In the genomic region with DNA sequence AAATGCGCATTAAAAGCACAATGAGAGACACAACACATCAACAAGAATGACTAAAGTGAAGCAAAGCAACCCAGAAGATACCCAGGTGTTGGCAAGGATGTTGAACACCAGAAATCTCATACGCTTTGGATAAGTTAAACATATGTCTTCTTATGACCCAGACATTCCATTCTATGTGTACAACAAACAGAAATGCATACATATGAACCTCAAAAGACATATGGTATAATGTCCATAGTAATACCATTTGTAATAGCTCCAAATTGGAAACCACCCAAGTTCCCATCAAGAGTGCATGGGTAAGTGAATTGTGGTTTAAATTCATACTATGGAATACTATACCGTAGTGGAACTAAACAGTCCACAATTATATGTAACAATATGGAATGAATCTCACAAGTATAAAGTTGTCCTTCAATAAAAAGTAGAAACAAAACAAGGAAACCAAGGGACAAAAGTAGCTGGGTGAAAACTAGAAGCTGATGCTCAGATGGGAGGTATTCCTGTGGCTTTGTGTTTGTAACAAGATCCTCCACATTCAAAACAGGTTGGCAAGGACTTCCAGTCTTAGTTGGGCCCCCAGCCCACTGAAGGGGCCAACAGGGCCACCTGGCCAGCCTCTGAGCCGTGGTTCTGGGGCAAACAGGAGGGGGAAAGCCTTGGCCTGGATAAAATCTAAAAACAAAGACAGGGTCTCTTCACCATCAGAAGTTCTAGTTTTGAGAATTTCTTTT, we compare ENCODE assay signal across 31 cellular contexts.
DNase-seq lines count a peak whose midpoint lies in the region; ATAC-seq and TF ChIP-seq lines count a peak whose summit lies in the region.
"Had no signal": no experiment of that assay in that cellular context is flagged by ENCODE, and none has a peak within 500 bp of the region (broad histone marks: within the 10 kb centered on the region; RNA-seq: fewer than 3 reads in every experiment).

No MANE protein-coding gene starts in this region.

- no peak overlapping the region for H3K4me3 Mint-ChIP-seq in endodermal cell
- no peak overlapping the region for H3K4me3 Mint-ChIP-seq in nephron
- H3K4me3 Mint-ChIP-seq: activated T-cell treated with anti-CD3 and anti-CD28 coated beads, Interleukin-2, amount 50 U/mL, for 72 hours; effector memory CD8-positive, alpha-beta T cell; neural crest cell; WTC11 had no signal

- H3K4me3 ChIP-seq in HFF-Myc (replicated peaks; ENCODE audit: low read depth, low read length) = no peak overlapping the region
- H3K4me3 ChIP-seq in endodermal cell (ENCODE audit: low read length) = no peak overlapping the region
- H3K4me3 ChIP-seq: GM23248, lung, ovary, suprapubic skin, upper lobe of left lung had no signal

- peaks cover 22% of the 10 kb centered on the region for H3K9me3 Mint-ChIP-seq in endodermal cell
- H3K9me3 Mint-ChIP-seq in nephron = peaks cover 24% of the 10 kb centered on the region

- TF ChIP-seq CTCF in HFF-Myc (IDR thresholded peaks at IDR 0.05; ENCODE audit: low read depth, low read length, missing control alignments) (no peak), endodermal cell (conservative IDR thresholded peaks at IDR 0.05) (no peak), nephron (IDR thresholded peaks at IDR 0.05; ENCODE audit: unreplicated experiment in 3 of 3) (no peak)

- H3K27me3 Mint-ChIP-seq in endodermal cell (ENCODE audit: insufficient read depth) = no peaks in the 10 kb centered on the region
- no peaks in the 10 kb centered on the region for H3K27me3 Mint-ChIP-seq in nephron (ENCODE audit: low read depth)

- no peak for ATAC-seq in HG03442 (IDR thresholded peaks at IDR 0.05; ENCODE audit: unreplicated experiment)
- ATAC-seq: activated T-cell treated with anti-CD3 and anti-CD28 coated beads, Interleukin-2, amount 50 U/mL, for 72 hours; effector memory CD8-positive, alpha-beta T cell; WTC11 had no signal

- DNase-seq in NCI-H2171 treated with DMSO at 0.1 percent for 48 hours (lab: John Stamatoyannopoulos, UW) (peak; percentile 5), NCI-H2171 (lab: John Stamatoyannopoulos, UW) (no peak), HFF-Myc (ENCODE audit: extremely low read depth, low read depth) (peak; percentile 77), endodermal cell (peak; percentile 33), middle frontal gyrus (ENCODE audit: extremely low spot score, low spot score) (no peak), kidney tubule cell (ENCODE audit: low spot score) (no peak)
- DNase-seq: activated CD4-positive, alpha-beta T cell treated with anti-CD3 and anti-CD28 coated beads, Interleukin-2, amount 50 U/mL, for 1 hour; activated T-cell treated with anti-CD3 and anti-CD28 coated beads, Interleukin-2, amount 50 U/mL, for 72 hours; Calu3; cortex of kidney; effector memory CD8-positive, alpha-beta T cell; erythroblast; foreskin melanocyte; GM23248; KG1; kidney glomerular epithelial cell; MM.1S; NCI-H1930; NCI-H345; NCI-H774; ovary; RPMI8226; stimulated activated CD4-positive, alpha-beta T cell treated with anti-CD3 and anti-CD28 coated beads, Interleukin-1b, Interleukin-23, amount 100 ng/mL, for 48 hours; stimulated activated naive CD4-positive, alpha-beta T cell treated with Interleukin-2 at 50 U/mL for 16 hours; upper lobe of left lung had no signal

- H3K27ac Mint-ChIP-seq in endodermal cell (no peak overlapping the region), nephron (peak overlapping the region in 2 of 3 experiments; percentile 38 to 69)
- H3K27ac Mint-ChIP-seq: activated T-cell treated with anti-CD3 and anti-CD28 coated beads, Interleukin-2, amount 50 U/mL, for 72 hours; effector memory CD8-positive, alpha-beta T cell; WTC11 had no signal

- no peaks in the 10 kb centered on the region for H3K36me3 ChIP-seq in endodermal cell (ENCODE audit: control insufficient read depth, insufficient read depth, low read length)
- H3K36me3 ChIP-seq: ovary, suprapubic skin, upper lobe of left lung had no signal

- H3K27me3 ChIP-seq in endodermal cell (ENCODE audit: control insufficient read depth, insufficient read depth, low read length, poor library complexity, severe bottlenecking) = no peaks in the 10 kb centered on the region
- H3K27me3 ChIP-seq: ovary, suprapubic skin, upper lobe of left lung had no signal

- H3K9ac ChIP-seq in endodermal cell (ENCODE audit: extremely low read depth, low read length, poor library complexity, severe bottlenecking) = no peak overlapping the region
- H3K9ac ChIP-seq: GM23248 had no signal

- H3K4me1 ChIP-seq in endodermal cell (ENCODE audit: control insufficient read depth, insufficient read depth, low read length) = no peaks in the 10 kb centered on the region
- H3K4me1 ChIP-seq: suprapubic skin, upper lobe of left lung had no signal

- H3K27ac ChIP-seq in endodermal cell (ENCODE audit: low read depth, low read length) = no peak overlapping the region
- H3K27ac ChIP-seq: GM23248, ovary, suprapubic skin, upper lobe of left lung had no signal

- H3K4me1 Mint-ChIP-seq in endodermal cell (peaks cover 1% of the 10 kb centered on the region), nephron (peaks cover 45% of the 10 kb centered on the region)
- H3K4me1 Mint-ChIP-seq: neural crest cell had no signal

- H3K36me3 Mint-ChIP-seq in endodermal cell (ENCODE audit: low read depth) = no peaks in the 10 kb centered on the region
- H3K36me3 Mint-ChIP-seq in nephron (ENCODE audit: low read depth) = peaks cover 7% of the 10 kb centered on the region

- 60 to 92% methylated on average over 1 to 4 of the region's 4 CpGs for WGBS in endodermal cell (ENCODE audit: insufficient coverage in 1 of 2, insufficient read length in 1 of 2), 2 experiments

- H3K9me3 ChIP-seq in endodermal cell (ENCODE audit: control insufficient read depth, low read length) = peaks cover 20% of the 10 kb centered on the region
- H3K9me3 ChIP-seq: ovary, suprapubic skin had no signal

Comparison
In these comparisons a context has a peak if more than half of its experiments do, and no peak if none do; other contexts are left out.
1. DNase-seq: peak in NCI-H2171 treated with DMSO at 0.1 percent for 48 hours (single experiment), HFF-Myc (single experiment) and endodermal cell (single experiment); none in NCI-H2171 (single experiment), middle frontal gyrus (single experiment) and kidney tubule cell (single experiment).